1 cellular context compared by ENCODE assay signal in genomic region chr2:205925373-205926337, GRCh38.
TF ChIP-seq lines count a peak whose summit lies in the region.

No MANE protein-coding gene starts in this region.

TF ChIP-seq in H1, 55 proteins besides CTCF, POLR2A, EP300 and RAD21 (continued from another document):
- no peak for TF ChIP-seq ATF2 (IDR thresholded peaks at IDR 0.05; ENCODE audit: low read length)
- no peak for TF ChIP-seq MAFK (IDR thresholded peaks at IDR 0.05; ENCODE audit: low read depth, low read length)
- no peak for TF ChIP-seq RNF2 (IDR thresholded peaks at IDR 0.05; ENCODE audit: borderline replicate concordance, low read depth, low read length, missing control alignments, poor library complexity, severe bottlenecking)
- peak; percentile 48 for TF ChIP-seq ASH2L (IDR thresholded peaks at IDR 0.05; ENCODE audit: low read length)
- no peak for TF ChIP-seq E2F6 (IDR thresholded peaks at IDR 0.05)
- TF ChIP-seq GABPA (IDR thresholded peaks at IDR 0.05; ENCODE audit: borderline replicate concordance, insufficient read depth, low read length): no peak
- TF ChIP-seq CBX8 (IDR thresholded peaks at IDR 0.05; ENCODE audit: borderline replicate concordance, low read depth, low read length): no peak
- no peak for TF ChIP-seq SAP30 (IDR thresholded peaks at IDR 0.05; ENCODE audit: insufficient read depth, insufficient replicate concordance, low read length)
- TF ChIP-seq YY1 (IDR thresholded peaks at IDR 0.05; ENCODE audit: low read depth, low read length): no peak
- no peak for TF ChIP-seq TCF12 (IDR thresholded peaks at IDR 0.05; ENCODE audit: low read depth, low read length)
- no peak for TF ChIP-seq SP2 (IDR thresholded peaks at IDR 0.05; ENCODE audit: low read length)
- no peak for TF ChIP-seq HDAC6 (IDR thresholded peaks at IDR 0.05; ENCODE audit: low read depth, low read length)
- TF ChIP-seq BACH1 (IDR thresholded peaks at IDR 0.05; ENCODE audit: low read length): peak; percentile 44; the same call in 1 of the 2 replicates
- no peak for TF ChIP-seq CHD7 (IDR thresholded peaks at IDR 0.05; ENCODE audit: insufficient replicate concordance, low read length)
- no peak for TF ChIP-seq RBBP5 (IDR thresholded peaks at IDR 0.05; ENCODE audit: borderline replicate concordance, low read depth, low read length)
- no peak for TF ChIP-seq SP1 (IDR thresholded peaks at IDR 0.05; ENCODE audit: low read depth, low read length)
- TF ChIP-seq RFX5 (IDR thresholded peaks at IDR 0.05; ENCODE audit: borderline replicate concordance, low read depth, low read length): no peak
- TF ChIP-seq KDM5A (IDR thresholded peaks at IDR 0.05; ENCODE audit: low read length): no peak
- TF ChIP-seq SRF (IDR thresholded peaks at IDR 0.05; ENCODE audit: low read depth, low read length): no peak
- no peak for TF ChIP-seq SP4 (IDR thresholded peaks at IDR 0.05; ENCODE audit: low read length)
TF ChIP-seq in H1: peak in this region for 9.
